1 cellular context compared by ENCODE assay signal in the genomic region with DNA sequence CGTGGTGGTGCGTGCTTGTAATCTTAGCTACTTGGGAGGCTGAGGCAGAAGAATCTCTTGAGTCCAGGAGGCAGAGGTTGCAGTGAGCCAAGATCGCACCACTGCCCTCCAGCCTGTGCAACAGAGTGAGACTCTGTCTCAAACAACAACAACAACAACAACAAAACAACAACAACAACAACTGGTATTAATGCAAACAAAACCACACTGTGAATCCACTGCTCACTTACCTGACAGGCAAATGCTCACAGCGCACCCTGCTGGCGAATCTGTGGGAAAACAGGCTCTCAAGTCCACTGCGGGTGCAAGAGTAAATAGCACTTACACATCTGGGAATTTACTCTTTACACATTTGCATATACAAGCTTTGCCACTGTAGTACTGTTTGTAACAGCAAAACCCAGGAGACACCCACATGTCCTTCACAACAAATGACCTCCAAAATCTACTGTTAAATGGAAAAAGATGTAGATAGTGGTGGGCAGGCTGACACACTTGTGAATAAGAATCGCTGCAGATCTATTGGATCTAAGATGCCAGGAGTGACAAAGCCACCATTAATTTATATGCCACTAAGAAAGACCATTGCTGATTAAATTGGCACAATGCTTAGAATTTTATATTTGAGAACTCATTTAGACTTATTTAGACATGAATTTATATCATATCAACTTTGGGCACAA.
TF ChIP-seq lines count a peak whose summit lies in the region.

No MANE protein-coding gene starts in this region.

TF ChIP-seq in GM23338, 12 proteins besides CTCF, POLR2A, EP300 and RAD21 (continued from another document):
- TF ChIP-seq, protein P1, sequence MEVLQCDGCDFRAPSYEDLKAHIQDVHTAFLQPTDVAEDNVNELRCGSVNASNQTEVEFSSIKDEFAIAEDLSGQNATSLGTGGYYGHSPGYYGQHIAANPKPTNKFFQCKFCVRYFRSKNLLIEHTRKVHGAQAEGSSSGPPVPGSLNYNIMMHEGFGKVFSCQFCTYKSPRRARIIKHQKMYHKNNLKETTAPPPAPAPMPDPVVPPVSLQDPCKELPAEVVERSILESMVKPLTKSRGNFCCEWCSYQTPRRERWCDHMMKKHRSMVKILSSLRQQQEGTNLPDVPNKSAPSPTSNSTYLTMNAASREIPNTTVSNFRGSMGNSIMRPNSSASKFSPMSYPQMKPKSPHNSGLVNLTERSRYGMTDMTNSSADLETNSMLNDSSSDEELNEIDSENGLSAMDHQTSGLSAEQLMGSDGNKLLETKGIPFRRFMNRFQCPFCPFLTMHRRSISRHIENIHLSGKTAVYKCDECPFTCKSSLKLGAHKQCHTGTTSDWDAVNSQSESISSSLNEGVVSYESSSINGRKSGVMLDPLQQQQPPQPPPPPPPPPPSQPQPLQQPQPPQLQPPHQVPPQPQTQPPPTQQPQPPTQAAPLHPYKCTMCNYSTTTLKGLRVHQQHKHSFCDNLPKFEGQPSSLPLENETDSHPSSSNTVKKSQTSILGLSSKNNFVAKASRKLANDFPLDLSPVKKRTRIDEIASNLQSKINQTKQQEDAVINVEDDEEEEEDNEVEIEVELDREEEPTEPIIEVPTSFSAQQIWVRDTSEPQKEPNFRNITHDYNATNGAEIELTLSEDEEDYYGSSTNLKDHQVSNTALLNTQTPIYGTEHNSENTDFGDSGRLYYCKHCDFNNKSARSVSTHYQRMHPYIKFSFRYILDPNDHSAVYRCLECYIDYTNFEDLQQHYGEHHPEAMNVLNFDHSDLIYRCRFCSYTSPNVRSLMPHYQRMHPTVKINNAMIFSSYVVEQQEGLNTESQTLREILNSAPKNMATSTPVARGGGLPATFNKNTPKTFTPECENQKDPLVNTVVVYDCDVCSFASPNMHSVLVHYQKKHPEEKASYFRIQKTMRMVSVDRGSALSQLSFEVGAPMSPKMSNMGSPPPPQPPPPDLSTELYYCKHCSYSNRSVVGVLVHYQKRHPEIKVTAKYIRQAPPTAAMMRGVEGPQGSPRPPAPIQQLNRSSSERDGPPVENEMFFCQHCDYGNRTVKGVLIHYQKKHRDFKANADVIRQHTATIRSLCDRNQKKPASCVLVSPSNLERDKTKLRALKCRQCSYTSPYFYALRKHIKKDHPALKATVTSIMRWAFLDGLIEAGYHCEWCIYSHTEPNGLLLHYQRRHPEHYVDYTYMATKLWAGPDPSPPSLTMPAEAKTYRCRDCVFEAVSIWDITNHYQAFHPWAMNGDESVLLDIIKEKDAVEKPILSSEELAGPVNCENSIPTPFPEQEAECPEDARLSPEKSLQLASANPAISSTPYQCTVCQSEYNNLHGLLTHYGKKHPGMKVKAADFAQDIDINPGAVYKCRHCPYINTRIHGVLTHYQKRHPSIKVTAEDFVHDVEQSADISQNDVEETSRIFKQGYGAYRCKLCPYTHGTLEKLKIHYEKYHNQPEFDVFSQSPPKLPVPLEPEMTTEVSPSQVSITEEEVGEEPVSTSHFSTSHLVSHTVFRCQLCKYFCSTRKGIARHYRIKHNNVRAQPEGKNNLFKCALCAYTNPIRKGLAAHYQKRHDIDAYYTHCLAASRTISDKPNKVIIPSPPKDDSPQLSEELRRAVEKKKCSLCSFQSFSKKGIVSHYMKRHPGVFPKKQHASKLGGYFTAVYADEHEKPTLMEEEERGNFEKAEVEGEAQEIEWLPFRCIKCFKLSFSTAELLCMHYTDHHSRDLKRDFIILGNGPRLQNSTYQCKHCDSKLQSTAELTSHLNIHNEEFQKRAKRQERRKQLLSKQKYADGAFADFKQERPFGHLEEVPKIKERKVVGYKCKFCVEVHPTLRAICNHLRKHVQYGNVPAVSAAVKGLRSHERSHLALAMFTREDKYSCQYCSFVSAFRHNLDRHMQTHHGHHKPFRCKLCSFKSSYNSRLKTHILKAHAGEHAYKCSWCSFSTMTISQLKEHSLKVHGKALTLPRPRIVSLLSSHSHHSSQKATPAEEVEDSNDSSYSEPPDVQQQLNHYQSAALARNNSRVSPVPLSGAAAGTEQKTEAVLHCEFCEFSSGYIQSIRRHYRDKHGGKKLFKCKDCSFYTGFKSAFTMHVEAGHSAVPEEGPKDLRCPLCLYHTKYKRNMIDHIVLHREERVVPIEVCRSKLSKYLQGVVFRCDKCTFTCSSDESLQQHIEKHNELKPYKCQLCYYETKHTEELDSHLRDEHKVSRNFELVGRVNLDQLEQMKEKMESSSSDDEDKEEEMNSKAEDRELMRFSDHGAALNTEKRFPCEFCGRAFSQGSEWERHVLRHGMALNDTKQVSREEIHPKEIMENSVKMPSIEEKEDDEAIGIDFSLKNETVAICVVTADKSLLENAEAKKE (CRISPR knock-in tag; IDR thresholded peaks at IDR 0.05) = no peak
TF ChIP-seq in GM23338: peak in this region for 0.
